Comparison of ENCODE assay signal across 8 cellular contexts in genomic region chr14:50677527-50678063, GRCh38. TPM values are rescaled to one million over a fixed set of nuclear protein-coding genes. Genes with fewer than 3 reads are reported as not detected.
DNase-seq lines count a peak whose midpoint lies in the region; ATAC-seq, FAIRE-seq and TF ChIP-seq lines count a peak whose summit lies in the region.

No MANE protein-coding gene starts in this region.

- H3K4me1 ChIP-seq in GM23338 (ENCODE audit: insufficient read depth) = no peaks in the 10 kb centered on the region
- H3K4me1 ChIP-seq in aorta (ENCODE audit: control insufficient read depth in 1 of 2, insufficient read depth in 2 of 2, low read length in 2 of 2) = peaks cover 0 to 3% of the 10 kb centered on the region in 2 donors

- H3K4me3 ChIP-seq in GM23338 = no peak overlapping the region
- no peak overlapping the region for H3K4me3 ChIP-seq in fibroblast of the aortic adventitia (ENCODE audit: low read depth, low read length)
- no peak overlapping the region for H3K4me3 ChIP-seq in aorta (ENCODE audit: low read length in 2 of 2)

- no peak overlapping the region for H3K4me3 Mint-ChIP-seq in GM23338

- no peaks in the 10 kb centered on the region for H3K9me3 ChIP-seq in aorta (ENCODE audit: control insufficient read depth, low read length)

- 23% methylated on average over 5 of the region's 5 CpGs for WGBS in aorta, 2 donors

- peaks cover 6% of the 10 kb centered on the region for H3K4me1 Mint-ChIP-seq in GM23338

- H3K9me3 Mint-ChIP-seq in GM23338 = no peaks in the 10 kb centered on the region

- peak overlapping the region; percentile 38 for H2AFZ ChIP-seq in GM23338

- DNase-seq in COLO829 (ENCODE audit: low spot score) = peak; percentile 59
- no peak for DNase-seq in GM23338 (ENCODE audit: low spot score)
- DNase-seq in RCC 7860 (ENCODE audit: low spot score) = peak; percentile 53
- DNase-seq in fibroblast of the aortic adventitia (ENCODE audit: low read depth) = peak; percentile 69
- no peak for DNase-seq in aorta
- no peak for DNase-seq in globus pallidus (ENCODE audit: low spot score)
- DNase-seq in NCI-H526 (lab: John Stamatoyannopoulos, UW) = no peak

- ATAC-seq in GM23338 (no peak), aorta (ENCODE audit: low FRiP score) (no peak), GM19023 (IDR thresholded peaks at IDR 0.05; ENCODE audit: unreplicated experiment) (no peak)

- no peaks in the 10 kb centered on the region for H3K27me3 ChIP-seq in GM23338 (ENCODE audit: insufficient read depth)
- H3K27me3 ChIP-seq in aorta (ENCODE audit: control insufficient read depth in 1 of 2, insufficient read depth in 2 of 2, low read length in 1 of 2) = no peaks in the 10 kb centered on the region

- intact Hi-C loops in aorta (cut with DNase I) = no loop called here

- H3K27ac ChIP-seq in GM23338 (ENCODE audit: low read depth) (no peak overlapping the region), aorta (ENCODE audit: low read depth in 1 of 2, low read length in 2 of 2) (peak overlapping the region; percentile 43 to 57)

- H3K36me3 ChIP-seq in GM23338 (ENCODE audit: insufficient read depth) (no peaks in the 10 kb centered on the region), aorta (ENCODE audit: control insufficient read depth in 1 of 2, insufficient read depth in 2 of 2, low read length in 1 of 2) (no peaks in the 10 kb centered on the region)

- H3K9me2 ChIP-seq in GM23338 (ENCODE audit: insufficient read depth) = no peaks in the 10 kb centered on the region

- H3K4me2 ChIP-seq in GM23338 = no peak overlapping the region

- no peak for TF ChIP-seq CTCF in GM23338 (conservative IDR thresholded peaks at IDR 0.05; ENCODE audit: low read depth in 2 of 2)
- TF ChIP-seq CTCF in fibroblast of the aortic adventitia (IDR thresholded peaks at IDR 0.05; ENCODE audit: insufficient read depth, low read length) = no peak

- no peak overlapping the region for H3K27ac Mint-ChIP-seq in GM23338

- H3F3A ChIP-seq in GM23338 (replicated peaks; ENCODE audit: low read depth) = no peaks in the 10 kb centered on the region

- peak; percentile 66 for FAIRE-seq in RCC 7860 (lab: Jason Lieb, UNC)

- H4K20me1 ChIP-seq in GM23338 (replicated peaks; ENCODE audit: insufficient read depth) = no peaks in the 10 kb centered on the region

- no peaks in the 10 kb centered on the region for H3K79me2 ChIP-seq in GM23338 (replicated peaks; ENCODE audit: insufficient read depth)

- peaks cover 2% of the 10 kb centered on the region for H3K27me3 Mint-ChIP-seq in GM23338 (ENCODE audit: insufficient read depth, low read depth, poor library complexity)

- H3K36me3 Mint-ChIP-seq in GM23338 (ENCODE audit: low read depth) = no peaks in the 10 kb centered on the region

TF ChIP-seq in GM23338, 12 proteins besides CTCF, POLR2A, EP300 and RAD21 (continues in another document):
- TF ChIP-seq EZH2 (IDR thresholded peaks at IDR 0.05; ENCODE audit: low read depth, unreplicated experiment) = no peak
- no peak for TF ChIP-seq ZNF114 (CRISPR knock-in tag; IDR thresholded peaks at IDR 0.05)
- TF ChIP-seq, protein P1, sequence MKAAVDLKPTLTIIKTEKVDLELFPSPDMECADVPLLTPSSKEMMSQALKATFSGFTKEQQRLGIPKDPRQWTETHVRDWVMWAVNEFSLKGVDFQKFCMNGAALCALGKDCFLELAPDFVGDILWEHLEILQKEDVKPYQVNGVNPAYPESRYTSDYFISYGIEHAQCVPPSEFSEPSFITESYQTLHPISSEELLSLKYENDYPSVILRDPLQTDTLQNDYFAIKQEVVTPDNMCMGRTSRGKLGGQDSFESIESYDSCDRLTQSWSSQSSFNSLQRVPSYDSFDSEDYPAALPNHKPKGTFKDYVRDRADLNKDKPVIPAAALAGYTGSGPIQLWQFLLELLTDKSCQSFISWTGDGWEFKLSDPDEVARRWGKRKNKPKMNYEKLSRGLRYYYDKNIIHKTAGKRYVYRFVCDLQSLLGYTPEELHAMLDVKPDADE (IDR thresholded peaks at IDR 0.05) = no peak
- no peak for TF ChIP-seq ZNF462 (CRISPR knock-in tag; IDR thresholded peaks at IDR 0.05)
- no peak for TF ChIP-seq POLR2AphosphoS5 (IDR thresholded peaks at IDR 0.05; ENCODE audit: low read depth)
- no peak for TF ChIP-seq NANOG (IDR thresholded peaks at IDR 0.05; ENCODE audit: borderline replicate concordance)
- TF ChIP-seq CREB1 (CRISPR knock-in tag; IDR thresholded peaks at IDR 0.05; ENCODE audit: low read depth) = no peak
- no peak for TF ChIP-seq JUNB (IDR thresholded peaks at IDR 0.05; ENCODE audit: unreplicated experiment)
- no peak for TF ChIP-seq EZH2phosphoT487 (IDR thresholded peaks at IDR 0.05; ENCODE audit: unreplicated experiment)
- no peak for TF ChIP-seq ZNF331 (CRISPR knock-in tag; IDR thresholded peaks at IDR 0.05; ENCODE audit: low read depth)

RNA-seq across cellular contexts. Expression of gene SAV1, which starts 9.5 kb away (rescaled TPM):
- total RNA-seq in GM23338 (2014; rRNA removed; shearing (Covaris generic)) = 82.2 and 82.8 TPM in 2 replicates
- polyA plus RNA-seq in GM23338 (2016; fragmentation: Nextera tagmentation; extraction: Ambion mirVana) (72.7 and 74.2 TPM in 2 replicates), aorta (10 to 100 TPM; 27.4 to 27.8 TPM)
- total RNA-seq in fibroblast of the aortic adventitia (ENCODE audit: low replicate concordance) (32.4 and 42.2 TPM in 2 replicates), aorta (10 to 100 TPM; 56.8 to 65.4 TPM)

Comparison
In these comparisons a context has a peak if more than half of its experiments do, and no peak if none do; other contexts are left out.
1. DNase-seq: peak in COLO829 (single experiment), RCC 7860 (single experiment) and fibroblast of the aortic adventitia (single experiment); none in GM23338 (single experiment), aorta (0 of 2), globus pallidus (single experiment) and NCI-H526 (0 of 2).